19 cellular contexts compared by ENCODE assay signal in genomic region chrX:39941332-39941920, GRCh38.
DNase-seq lines count a peak whose midpoint lies in the region; ATAC-seq and TF ChIP-seq lines count a peak whose summit lies in the region.
"Had no signal": no experiment of that assay in that cellular context is flagged by ENCODE, and none has a peak within 500 bp of the region (broad histone marks: within the 10 kb centered on the region; RNA-seq: fewer than 3 reads in every experiment).

No MANE protein-coding gene starts in this region.

- no peak overlapping the region for H2AFZ ChIP-seq in H9 (ENCODE audit: low read length)

- no peak overlapping the region for H4K5ac ChIP-seq in H9 (ENCODE audit: insufficient read length, low read depth, low read length)

- H3T11ph ChIP-seq in H9 (ENCODE audit: low read length) = no peak overlapping the region

- no peak overlapping the region for H2BK120ac ChIP-seq in H9 (ENCODE audit: low read depth, low read length, poor library complexity, severe bottlenecking)

- H3K18ac ChIP-seq in H9 (ENCODE audit: insufficient read length, low read depth, low read length) = no peak overlapping the region

- no peak overlapping the region for H3K9ac ChIP-seq in H9 (ENCODE audit: extremely low read depth, insufficient read length, low read length)
- peak overlapping the region; percentile 17 for H3K9ac ChIP-seq in NT2/D1 (ENCODE audit: insufficient read length, low read depth)

- H3K23me2 ChIP-seq in H9 (ENCODE audit: insufficient read length, low read depth, low read length, poor library complexity, severe bottlenecking) = no peaks in the 10 kb centered on the region

- no peaks in the 10 kb centered on the region for H4K20me1 ChIP-seq in H9 (ENCODE audit: control insufficient read depth, insufficient read depth, insufficient read length)

- H3K4me2 ChIP-seq in H9 (ENCODE audit: insufficient read depth, insufficient read length, low read length) = no peak overlapping the region

- H2BK20ac ChIP-seq in H9 (ENCODE audit: low read depth, low read length, poor library complexity, severe bottlenecking) = no peak overlapping the region

- intact Hi-C loops in posterior vena cava (cut with DNase I) = no loop called here

- H3K14ac ChIP-seq in H9 (ENCODE audit: insufficient read depth, low read length) = no peak overlapping the region

- H3K4me1 ChIP-seq in H9 (ENCODE audit: insufficient read depth, low read length) = peaks cover 2% of the 10 kb centered on the region; the same call in 1 of the 2 replicates
- peaks cover 6% of the 10 kb centered on the region for H3K4me1 ChIP-seq in NT2/D1 (ENCODE audit: insufficient read depth, insufficient read length)
- H3K4me1 ChIP-seq: sigmoid colon, testis had no signal

- TF ChIP-seq CTCF in H9 (conservative IDR thresholded peaks at IDR 0.05) = no peak

- ATAC-seq in HG03342 (IDR thresholded peaks at IDR 0.05; ENCODE audit: unreplicated experiment) = no peak
- ATAC-seq: activated T-cell treated with anti-CD3 and anti-CD28 coated beads, Interleukin-2, amount 50 U/mL, for 4 hours had no signal

- H2BK12ac ChIP-seq in H9 (ENCODE audit: insufficient read length, low read depth, low read length) = no peak overlapping the region

- peaks cover 50 to 66% of the 10 kb centered on the region in 2 experiments for H3K9me3 Mint-ChIP-seq in H9
- H3K9me3 Mint-ChIP-seq: activated naive CD8-positive, alpha-beta T cell treated with anti-CD3 and anti-CD28 coated beads for 36 hours; activated T-cell treated with anti-CD3 and anti-CD28 coated beads, Interleukin-2, amount 50 U/mL, for 4 hours had no signal

- H3K9me3 ChIP-seq in H9 (ENCODE audit: control insufficient read depth, low read depth, low read length) (no peaks in the 10 kb centered on the region), NT2/D1 (ENCODE audit: insufficient read depth, low read length) (no peaks in the 10 kb centered on the region)
- H3K9me3 ChIP-seq: sigmoid colon, testis had no signal

- H3K27me3 ChIP-seq in H9 (ENCODE audit: insufficient read depth, low read length) (no peaks in the 10 kb centered on the region), NT2/D1 (ENCODE audit: insufficient read depth, insufficient read length) (no peaks in the 10 kb centered on the region)
- H3K27me3 ChIP-seq: sigmoid colon, testis had no signal

- H3K56ac ChIP-seq in H9 (ENCODE audit: insufficient read length, low read depth, low read length) = no peak overlapping the region

- H3K23ac ChIP-seq in H9 (ENCODE audit: insufficient read length, low read depth, low read length) = no peak overlapping the region

- H3K36me3 ChIP-seq in NT2/D1 (ENCODE audit: insufficient read depth, insufficient read length, low read length) = no peaks in the 10 kb centered on the region
- H3K36me3 ChIP-seq: sigmoid colon had no signal

- no peak overlapping the region for H2AK5ac ChIP-seq in H9 (ENCODE audit: insufficient read length, low read length)

- H3K79me2 ChIP-seq in H9 (ENCODE audit: insufficient read depth, low read length) = no peaks in the 10 kb centered on the region

- no peak overlapping the region for H3K4me3 Mint-ChIP-seq in H9
- H3K4me3 Mint-ChIP-seq: activated naive CD8-positive, alpha-beta T cell treated with anti-CD3 and anti-CD28 coated beads for 36 hours; activated T-cell treated with anti-CD3 and anti-CD28 coated beads, Interleukin-2, amount 50 U/mL, for 4 hours had no signal

- H3K4me3 ChIP-seq in NT2/D1 (ENCODE audit: insufficient read length, low read depth) = no peak overlapping the region
- H3K4me3 ChIP-seq: lung, sigmoid colon, testis had no signal

- no peak overlapping the region for H2BK5ac ChIP-seq in H9 (ENCODE audit: insufficient read length, low read length)

- DNase-seq in H9 = no peak
- no peak for DNase-seq in NT2/D1 (ENCODE audit: low read depth, low spot score)
- peak; percentile 20 for DNase-seq in dermis blood vessel endothelial cell
- DNase-seq in posterior vena cava (ENCODE audit: low spot score) = peak; percentile 41
- DNase-seq in LoVo (ENCODE audit: low spot score) = no peak
- DNase-seq in stimulated activated CD4-positive, alpha-beta T cell treated with anti-CD3 and anti-CD28 coated beads, Interleukin-4, amount 100 ng/mL, for 4 hours = no peak
- DNase-seq: activated naive CD8-positive, alpha-beta T cell treated with anti-CD3 and anti-CD28 coated beads for 36 hours; activated T-cell treated with anti-CD3 and anti-CD28 coated beads, Interleukin-2, amount 50 U/mL, for 4 hours; C1 segment of cervical spinal cord; central memory CD4-positive, alpha-beta T cell; DMS153; MV-4-11; NCI-H2171; sigmoid colon; stimulated activated CD4-positive, alpha-beta T cell treated with anti-CD3 and anti-CD28 coated beads, Interleukin-2, amount 100 ng/mL, for 48 hours; stimulated activated CD8-positive, alpha-beta memory T cell treated with anti-CD3 and anti-CD28 coated beads, Interleukin-4, amount 100 ng/mL, for 48 hours; testis had no signal

- no peak overlapping the region for H3K27ac ChIP-seq in H9 (ENCODE audit: insufficient read length, low read depth, low read length)
- H3K27ac ChIP-seq: sigmoid colon, testis had no signal

- no peak overlapping the region for H3K4ac ChIP-seq in H9 (ENCODE audit: low read depth, low read length)

- peaks cover 0 to 4% (median 3%) of the 10 kb centered on the region in 3 experiments; a peak in 5 of 7 replicates for H3K36me3 Mint-ChIP-seq in H9 (ENCODE audit: insufficient read depth in 1 of 3, low read depth in 3 of 3)

- peak overlapping the region in 2 of 3 experiments; percentile 64 to 65; a peak in 3 of 7 replicates for H3K27ac Mint-ChIP-seq in H9
- H3K27ac Mint-ChIP-seq: activated naive CD8-positive, alpha-beta T cell treated with anti-CD3 and anti-CD28 coated beads for 36 hours had no signal

- peaks cover 10 to 17% of the 10 kb centered on the region in 2 experiments for H3K4me1 Mint-ChIP-seq in H9

- no peak overlapping the region for H4K91ac ChIP-seq in H9 (ENCODE audit: insufficient read length, low read depth, low read length)

- WGBS in H9 (ENCODE audit: extremely low coverage, insufficient read length, low lambda C conversion rate) = no CpG with 5 or more reads among the region's 6 CpGs

- peaks cover 6% of the 10 kb centered on the region for H3K27me3 Mint-ChIP-seq in H9 (ENCODE audit: low read depth)
- H3K27me3 Mint-ChIP-seq: activated naive CD8-positive, alpha-beta T cell treated with anti-CD3 and anti-CD28 coated beads for 36 hours had no signal

- no peak overlapping the region; the same call in 1 of the 2 replicates for H2BK15ac ChIP-seq in H9 (ENCODE audit: low read depth, low read length)

- H3K79me1 ChIP-seq in H9 (ENCODE audit: insufficient read depth, low read depth, low read length, poor library complexity, severe bottlenecking) = no peaks in the 10 kb centered on the region

- no peak overlapping the region for H4K8ac ChIP-seq in H9 (replicated peaks; ENCODE audit: insufficient read length, low read depth, low read length)

Comparison
In these comparisons a context has a peak if more than half of its experiments do, and no peak if none do; other contexts are left out.
1. DNase-seq: peak in dermis blood vessel endothelial cell (single experiment) and posterior vena cava (single experiment); none in H9 (single experiment), NT2/D1 (single experiment), LoVo (single experiment) and stimulated activated CD4-positive, alpha-beta T cell treated with anti-CD3 and anti-CD28 coated beads, Interleukin-4, amount 100 ng/mL, for 4 hours (0 of 2).